22 cellular contexts compared by ENCODE assay signal in genomic region chr7:106367664-106368063, GRCh38.
A peak's percentile ranks its signal among the peaks of the same experiment; 100 is the strongest.
DNase-seq lines count a peak whose midpoint lies in the region; ATAC-seq and TF ChIP-seq lines count a peak whose summit lies in the region.
"Had no signal": no experiment of that assay in that cellular context is flagged by ENCODE, and none has a peak within 500 bp of the region (broad histone marks: within the 10 kb centered on the region; RNA-seq: fewer than 3 reads in every experiment).

No MANE protein-coding gene starts in this region.

- peaks cover 9% of the 10 kb centered on the region for H3K4me1 ChIP-seq in lower lobe of right lung
- H3K4me1 ChIP-seq: ascending aorta, psoas muscle, sigmoid colon had no signal

- H3K4me3 Mint-ChIP-seq in activated CD4-positive, alpha-beta T cell treated with anti-CD3 and anti-CD28 coated beads, Interleukin-2, amount 10 ng/mL, durations not matched to agents 24 days and 14 days: no peak overlapping the region
- no peak overlapping the region for H3K4me3 Mint-ChIP-seq in stimulated activated naive CD8-positive, alpha-beta T cell treated with anti-CD3 and anti-CD28 coated beads, Interleukin-15, amount 100 ng/mL, for 72 hours
- H3K4me3 Mint-ChIP-seq: activated naive CD8-positive, alpha-beta T cell; CD4-positive, alpha-beta T cell; natural killer cell treated with Interleukin-12 subunit alpha and Interleukin-12 subunit beta and Interleukin-15 and Interleukin-18, amount 100 ng/mL, for 72 hours had no signal

- DNase-seq in activated CD4-positive, alpha-beta T cell treated with anti-CD3 and anti-CD28 coated beads, Interleukin-2, amount 10 ng/mL, durations not matched to agents 24 days and 14 days: no peak
- DNase-seq in activated CD4-positive, alpha-beta T cell treated with anti-CD3 and anti-CD28 coated beads, Interleukin-2, amount 50 U/mL, for 4 hours: no peak
- peak; percentile 49 for DNase-seq in stimulated activated CD4-positive, alpha-beta T cell treated with anti-CD3 and anti-CD28 coated beads, Interleukin-4, amount 100 ng/mL, for 24 hours
- no peak for DNase-seq in stimulated activated CD4-positive, alpha-beta T cell treated with anti-CD3 and anti-CD28 coated beads, Interleukin-4, amount 100 ng/mL, for 1 hour
- DNase-seq in dermis blood vessel endothelial cell (peak; percentile 9), DMS79 (lab: John Stamatoyannopoulos, UW) (no peak), lower lobe of right lung (no peak)
- no peak for DNase-seq in stimulated activated naive CD8-positive, alpha-beta T cell treated with anti-CD3 and anti-CD28 coated beads, Interleukin-15, amount 100 ng/mL, for 72 hours
- DNase-seq: CD4-positive, alpha-beta T cell; effector CD8-positive, alpha-beta T cell; NCI-H1436; NCI-H226; psoas muscle; SIG-M5; sigmoid colon had no signal

- intact Hi-C loops in activated CD4-positive, alpha-beta T cell treated with anti-CD3 and anti-CD28 coated beads, Interleukin-2, amount 10 ng/mL, durations not matched to agents 24 days and 14 days (cut with micrococcal nuclease): loop anchor here (1.0 to 5.0 kb wide), 5 partner anchors 21 to 95 kb away; partner anchors contain the start of gene NAMPT
- intact Hi-C loops in lower lobe of right lung (cut with DNase I): no loop called here

- no peak overlapping the region for H3K4me3 ChIP-seq in lower lobe of right lung
- H3K4me3 ChIP-seq: A549, ascending aorta, cardiac muscle cell, psoas muscle, sigmoid colon, tibial nerve had no signal

- H3K27me3 ChIP-seq in lower lobe of right lung (ENCODE audit: low read depth): no peaks in the 10 kb centered on the region
- H3K27me3 ChIP-seq: ascending aorta, cardiac muscle cell, sigmoid colon, tibial nerve had no signal

- no peak overlapping the region for H3K27ac ChIP-seq in lower lobe of right lung
- H3K27ac ChIP-seq: A549, ascending aorta, cardiac muscle cell, psoas muscle, sigmoid colon, tibial nerve, VCaP had no signal

- no peak for TF ChIP-seq CTCF in lower lobe of right lung (IDR thresholded peaks at IDR 0.05)

- peak overlapping the region; percentile 59 for H3K27ac Mint-ChIP-seq in activated CD4-positive, alpha-beta T cell treated with anti-CD3 and anti-CD28 coated beads, Interleukin-2, amount 10 ng/mL, durations not matched to agents 24 days and 14 days
- H3K27ac Mint-ChIP-seq in stimulated activated naive CD8-positive, alpha-beta T cell treated with anti-CD3 and anti-CD28 coated beads, Interleukin-15, amount 100 ng/mL, for 72 hours: peak overlapping the region; percentile 55 to 77
- H3K27ac Mint-ChIP-seq: activated naive CD8-positive, alpha-beta T cell; CD4-positive, alpha-beta T cell had no signal

- H3K36me3 Mint-ChIP-seq in activated CD4-positive, alpha-beta T cell treated with anti-CD3 and anti-CD28 coated beads, Interleukin-2, amount 10 ng/mL, durations not matched to agents 24 days and 14 days (ENCODE audit: low read depth): no peaks in the 10 kb centered on the region
- H3K36me3 Mint-ChIP-seq: activated naive CD8-positive, alpha-beta T cell; natural killer cell treated with Interleukin-12 subunit alpha and Interleukin-12 subunit beta and Interleukin-15 and Interleukin-18, amount 100 ng/mL, for 72 hours had no signal

- peak; percentile 70 for ATAC-seq in stimulated activated naive CD8-positive, alpha-beta T cell treated with anti-CD3 and anti-CD28 coated beads, Interleukin-15, amount 100 ng/mL, for 72 hours
- no peak for ATAC-seq in lower lobe of right lung
- ATAC-seq: A549; natural killer cell treated with Interleukin-12 subunit alpha and Interleukin-12 subunit beta and Interleukin-15 and Interleukin-18, amount 100 ng/mL, for 72 hours; psoas muscle had no signal

- no peaks in the 10 kb centered on the region for H3K36me3 ChIP-seq in lower lobe of right lung
- H3K36me3 ChIP-seq: ascending aorta, cardiac muscle cell, sigmoid colon, tibial nerve had no signal

- H3K9me3 Mint-ChIP-seq in activated CD4-positive, alpha-beta T cell treated with anti-CD3 and anti-CD28 coated beads, Interleukin-2, amount 10 ng/mL, durations not matched to agents 24 days and 14 days: peaks cover 16% of the 10 kb centered on the region
- peaks cover 5 to 7% of the 10 kb centered on the region in 2 donors for H3K9me3 Mint-ChIP-seq in stimulated activated naive CD8-positive, alpha-beta T cell treated with anti-CD3 and anti-CD28 coated beads, Interleukin-15, amount 100 ng/mL, for 72 hours
- H3K9me3 Mint-ChIP-seq: CD4-positive, alpha-beta T cell; natural killer cell treated with Interleukin-12 subunit alpha and Interleukin-12 subunit beta and Interleukin-15 and Interleukin-18, amount 100 ng/mL, for 72 hours had no signal

- no peaks in the 10 kb centered on the region for H3K9me3 ChIP-seq in lower lobe of right lung
- H3K9me3 ChIP-seq: ascending aorta, psoas muscle, sigmoid colon had no signal

- peaks cover 26% of the 10 kb centered on the region for H3K4me1 Mint-ChIP-seq in activated CD4-positive, alpha-beta T cell treated with anti-CD3 and anti-CD28 coated beads, Interleukin-2, amount 10 ng/mL, durations not matched to agents 24 days and 14 days
- peaks cover 38% of the 10 kb centered on the region for H3K4me1 Mint-ChIP-seq in stimulated activated naive CD8-positive, alpha-beta T cell treated with anti-CD3 and anti-CD28 coated beads, Interleukin-15, amount 100 ng/mL, for 72 hours

- H3K27me3 Mint-ChIP-seq in activated CD4-positive, alpha-beta T cell treated with anti-CD3 and anti-CD28 coated beads, Interleukin-2, amount 10 ng/mL, durations not matched to agents 24 days and 14 days: peaks cover 8% of the 10 kb centered on the region
- peaks cover 16% of the 10 kb centered on the region for H3K27me3 Mint-ChIP-seq in stimulated activated naive CD8-positive, alpha-beta T cell treated with anti-CD3 and anti-CD28 coated beads, Interleukin-15, amount 100 ng/mL, for 72 hours
- H3K27me3 Mint-ChIP-seq: activated naive CD8-positive, alpha-beta T cell had no signal

Comparison
In these comparisons a context has a peak if more than half of its experiments do, and no peak if none do; other contexts are left out.
1. DNase-seq: peak in stimulated activated CD4-positive, alpha-beta T cell treated with anti-CD3 and anti-CD28 coated beads, Interleukin-4, amount 100 ng/mL, for 24 hours (single experiment) and dermis blood vessel endothelial cell (single experiment); none in activated CD4-positive, alpha-beta T cell treated with anti-CD3 and anti-CD28 coated beads, Interleukin-2, amount 10 ng/mL, durations not matched to agents 24 days and 14 days (single experiment), activated CD4-positive, alpha-beta T cell treated with anti-CD3 and anti-CD28 coated beads, Interleukin-2, amount 50 U/mL, for 4 hours (0 of 2), stimulated activated CD4-positive, alpha-beta T cell treated with anti-CD3 and anti-CD28 coated beads, Interleukin-4, amount 100 ng/mL, for 1 hour (single experiment), stimulated activated naive CD8-positive, alpha-beta T cell treated with anti-CD3 and anti-CD28 coated beads, Interleukin-15, amount 100 ng/mL, for 72 hours (0 of 2), DMS79 (single experiment) and lower lobe of right lung (single experiment).